Comparison of ENCODE assay signal across 8 cellular contexts in genomic region chr5:139670369-139671095, GRCh38. TPM values are rescaled to one million over a fixed set of nuclear protein-coding genes. Genes with fewer than 3 reads are reported as not detected.
DNase-seq lines count a peak whose midpoint lies in the region; ATAC-seq and TF ChIP-seq lines count a peak whose summit lies in the region.

No MANE protein-coding gene starts in this region.

- peak overlapping the region; percentile 85 to 99 (median 97) for H3K27ac Mint-ChIP-seq in naive B cell

- TF ChIP-seq CTCF in AG04450 (IDR thresholded peaks at IDR 0.05; ENCODE audit: low read depth, low read length) = peak; percentile 39; the same call in 1 of the 2 replicates

- POLR2A ChIA-PET in AG04450 (lab: Yijun Ruan, JAX) = interaction anchor here (1.6 kb wide), 1 partner anchor 33 kb away, joined by 3 read pairs; no protein-coding TSS in a partner anchor

- H3K4me3 Mint-ChIP-seq in naive B cell = peak overlapping the region; percentile 74 to 94 (median 88)

- no peaks in the 10 kb centered on the region for H3K27me3 ChIP-seq in AG04450 (ENCODE audit: control insufficient read depth, insufficient read depth, low read length)

- no peak for DNase-seq in AG04450 (ENCODE audit: low read depth, low spot score)
- peak; percentile 51 for DNase-seq in NCI-H510A treated with DMSO at 0.1 percent for 48 hours (lab: John Stamatoyannopoulos, UW)
- peak; percentile 55 for DNase-seq in cerebellar cortex (ENCODE audit: low spot score)
- DNase-seq in naive B cell = peak; percentile 89
- no peak for DNase-seq in AG08395 (ENCODE audit: low spot score)
- no peak for DNase-seq in stimulated activated CD4-positive, alpha-beta T cell treated with anti-CD3 and anti-CD28 coated beads, Interleukin-12 subunit alpha, Interleukin-12 subunit beta, amount 100 ng/mL, for 4 hours

- ATAC-seq in GM18508 (IDR thresholded peaks at IDR 0.05; ENCODE audit: insufficient read depth, unreplicated experiment) = peak; percentile 46
- peak; percentile 39 for ATAC-seq in HG02840 (IDR thresholded peaks at IDR 0.05; ENCODE audit: low FRiP score, unreplicated experiment)
- peak; percentile 67 to 70 for ATAC-seq in naive B cell (ENCODE audit: low read depth in 2 of 2)

- H3K4me1 Mint-ChIP-seq in naive B cell = peaks cover 66 to 95% (median 90%) of the 10 kb centered on the region in 3 donors

- CTCF ChIA-PET in AG04450 (lab: Charles Lee) = interaction anchor here (0.8 to 1.2 kb wide), 4 partner anchors 10 to 248 kb away, joined by 3 to 6 read pairs (median 5); no protein-coding TSS in a partner anchor

- H3K27ac ChIP-seq in AG04450 (ENCODE audit: low read depth, low read length) = no peak overlapping the region

- no peak overlapping the region for H3K4me3 ChIP-seq in AG04450 (ENCODE audit: low read depth, low read length)

- H3K9me3 ChIP-seq in AG04450 (ENCODE audit: control insufficient read depth, insufficient read depth, low read length) = no peaks in the 10 kb centered on the region

- H3K9me3 Mint-ChIP-seq in naive B cell = no peaks in the 10 kb centered on the region

- no peaks in the 10 kb centered on the region for H3K36me3 Mint-ChIP-seq in naive B cell

- no peaks in the 10 kb centered on the region for H3K27me3 Mint-ChIP-seq in naive B cell

RNA-seq across cellular contexts. Expression of gene CXXC5, which starts 22.4 kb away (rescaled TPM):
- polyA plus RNA-seq in AG04450 (2011; rRNA removed) (21.3 and 21.5 TPM in 2 replicates), naive B cell (ENCODE audit: low read depth in 6 of 6) (100 to 1,000 TPM; 351 to 547 (median 399) TPM)
- 10.1 and 13.0 TPM in 2 replicates for polyA minus RNA-seq in AG04450 (2011; rRNA and poly(A)+ RNA removed)

Comparison
In these comparisons a context has a peak if more than half of its experiments do, and no peak if none do; other contexts are left out.
1. DNase-seq: peak in NCI-H510A treated with DMSO at 0.1 percent for 48 hours (single experiment), cerebellar cortex (single experiment) and naive B cell (single experiment); none in AG04450 (single experiment), AG08395 (single experiment) and stimulated activated CD4-positive, alpha-beta T cell treated with anti-CD3 and anti-CD28 coated beads, Interleukin-12 subunit alpha, Interleukin-12 subunit beta, amount 100 ng/mL, for 4 hours (single experiment).
2. RNA of gene CXXC5, which starts 22.4 kb away (polyA plus RNA-seq): 351 to 547 TPM in naive B cell; 21.3 to 21.5 TPM in AG04450; every median in the first group is over 10 times any median in the second.
3. Peak in every context shown above with its lines, with median percentiles within 50 percentile points of each other: ATAC-seq.